Comparison of ENCODE assay signal across 9 cellular contexts in the genomic region with DNA sequence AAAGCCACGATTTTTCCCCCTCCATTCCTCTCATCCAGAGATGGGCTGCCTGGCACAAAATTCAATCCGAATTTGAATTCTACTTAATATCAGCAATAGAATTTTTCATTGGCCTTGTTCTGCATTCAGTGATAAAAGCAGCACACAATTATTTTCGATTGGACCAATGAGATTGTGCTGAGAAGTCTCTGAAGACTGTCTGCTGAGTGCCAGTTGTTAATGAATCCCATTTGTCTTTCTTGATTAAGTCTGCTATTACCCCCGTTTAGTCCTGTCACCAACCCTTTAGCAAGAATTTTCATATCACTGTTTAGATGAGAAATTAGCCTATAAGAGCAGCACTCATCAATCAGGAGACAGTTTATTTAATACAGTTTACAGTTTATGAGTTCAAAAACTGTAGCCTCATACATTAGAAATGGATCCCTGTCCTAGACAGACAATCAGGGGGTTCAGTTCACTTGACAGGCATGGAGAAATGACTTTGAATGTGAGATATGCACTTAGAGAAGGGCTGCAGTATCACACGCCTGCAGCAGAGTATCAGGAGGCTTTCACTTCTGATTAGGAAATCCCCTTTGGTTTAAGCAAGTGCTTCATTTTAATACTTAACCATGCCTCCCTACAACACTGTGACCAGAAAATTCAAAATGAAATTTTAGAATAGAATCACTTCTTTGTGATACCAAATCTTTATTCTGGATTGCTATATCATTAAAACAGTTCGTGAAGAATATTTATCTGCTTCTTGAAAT.
DNase-seq lines count a peak whose midpoint lies in the region; ATAC-seq lines count a peak whose summit lies in the region.
"Had no signal": no experiment of that assay in that cellular context is flagged by ENCODE, and none has a peak within 500 bp of the region (broad histone marks: within the 10 kb centered on the region; RNA-seq: fewer than 3 reads in every experiment).

No MANE protein-coding gene starts in this region.

- H3K4me1 Mint-ChIP-seq in stimulated activated effector memory CD8-positive, alpha-beta T cell treated with anti-CD3 and anti-CD28 coated beads, Interleukin-12 subunit alpha, Interleukin-12 subunit beta, amount 100 ng/mL, for 72 hours: no peaks in the 10 kb centered on the region
- no peaks in the 10 kb centered on the region for H3K4me1 Mint-ChIP-seq in activated CD8-positive, alpha-beta T cell treated with anti-CD3 and anti-CD28 coated beads, Interleukin-2, amount 10 ng/mL, durations not matched to agents 7 days and 5 days (ENCODE audit: low read depth)

- H3K36me3 ChIP-seq in muscle layer of duodenum (ENCODE audit: control insufficient read depth in 1 of 2, insufficient read depth in 2 of 2, low read length in 2 of 2): no peaks in the 10 kb centered on the region

- POLR2A ChIA-PET in activated CD8-positive, alpha-beta T cell treated with anti-CD3 and anti-CD28 coated beads, Interleukin-2, amount 10 ng/mL, durations not matched to agents 7 days and 5 days (lab: Charles Lee): no interaction called here

- H3K27me3 ChIP-seq in muscle layer of duodenum (ENCODE audit: low read depth, low read length): no peaks in the 10 kb centered on the region

- H3K27ac Mint-ChIP-seq in stimulated activated effector memory CD8-positive, alpha-beta T cell treated with anti-CD3 and anti-CD28 coated beads, Interleukin-12 subunit alpha, Interleukin-12 subunit beta, amount 100 ng/mL, for 72 hours: no peak overlapping the region
- H3K27ac Mint-ChIP-seq in activated CD8-positive, alpha-beta T cell treated with anti-CD3 and anti-CD28 coated beads, Interleukin-2, amount 10 ng/mL, durations not matched to agents 7 days and 5 days: no peak overlapping the region

- DNase-seq in NCI-H226 (peak; percentile 14), NCI-H748 (lab: John Stamatoyannopoulos, UW; ENCODE audit: unreplicated experiment) (no peak)
- no peak for DNase-seq in stimulated activated effector memory CD8-positive, alpha-beta T cell treated with anti-CD3 and anti-CD28 coated beads, Interleukin-12 subunit alpha, Interleukin-12 subunit beta, amount 100 ng/mL, for 72 hours (ENCODE audit: low spot score in 2 of 2)
- DNase-seq in activated CD8-positive, alpha-beta T cell treated with anti-CD3 and anti-CD28 coated beads, Interleukin-2, amount 10 ng/mL, durations not matched to agents 7 days and 5 days: no peak
- no peak for DNase-seq in NK-92 treated with Interleukin-12 subunit alpha and Interleukin-12 subunit beta, amount 100 ng/mL, for 24 hours (lab: John Stamatoyannopoulos, UW)
- DNase-seq: activated T-cell treated with anti-CD3 and anti-CD28 coated beads, Interleukin-2, amount 50 U/mL, for 4 hours had no signal

- peak overlapping the region; percentile 17 for H3K27ac ChIP-seq in muscle layer of duodenum (ENCODE audit: low read length)

- no peak overlapping the region for H3K4me3 ChIP-seq in muscle layer of duodenum (ENCODE audit: low read depth in 1 of 2, low read length in 2 of 2)

- no peak overlapping the region for H3K4me3 Mint-ChIP-seq in stimulated activated effector memory CD8-positive, alpha-beta T cell treated with anti-CD3 and anti-CD28 coated beads, Interleukin-12 subunit alpha, Interleukin-12 subunit beta, amount 100 ng/mL, for 72 hours
- no peak overlapping the region for H3K4me3 Mint-ChIP-seq in activated CD8-positive, alpha-beta T cell treated with anti-CD3 and anti-CD28 coated beads, Interleukin-2, amount 10 ng/mL, durations not matched to agents 7 days and 5 days
- H3K4me3 Mint-ChIP-seq: activated T-cell treated with anti-CD3 and anti-CD28 coated beads, Interleukin-2, amount 50 U/mL, for 4 hours had no signal

- no peaks in the 10 kb centered on the region for H3K9me3 Mint-ChIP-seq in stimulated activated effector memory CD8-positive, alpha-beta T cell treated with anti-CD3 and anti-CD28 coated beads, Interleukin-12 subunit alpha, Interleukin-12 subunit beta, amount 100 ng/mL, for 72 hours
- no peaks in the 10 kb centered on the region for H3K9me3 Mint-ChIP-seq in activated CD8-positive, alpha-beta T cell treated with anti-CD3 and anti-CD28 coated beads, Interleukin-2, amount 10 ng/mL, durations not matched to agents 7 days and 5 days (ENCODE audit: insufficient read depth)

- no peaks in the 10 kb centered on the region for H3K9me3 ChIP-seq in muscle layer of duodenum (ENCODE audit: control insufficient read depth in 1 of 2, low read length in 2 of 2)

- H3K36me3 Mint-ChIP-seq in stimulated activated effector memory CD8-positive, alpha-beta T cell treated with anti-CD3 and anti-CD28 coated beads, Interleukin-12 subunit alpha, Interleukin-12 subunit beta, amount 100 ng/mL, for 72 hours: no peaks in the 10 kb centered on the region
- H3K36me3 Mint-ChIP-seq in activated CD8-positive, alpha-beta T cell treated with anti-CD3 and anti-CD28 coated beads, Interleukin-2, amount 10 ng/mL, durations not matched to agents 7 days and 5 days (ENCODE audit: low read depth): no peaks in the 10 kb centered on the region

- ATAC-seq in GM18873 (IDR thresholded peaks at IDR 0.05; ENCODE audit: low FRiP score, unreplicated experiment) (peak; percentile 97), HG02642 (IDR thresholded peaks at IDR 0.05; ENCODE audit: poor library complexity, unreplicated experiment) (peak; percentile 100)
- no peak for ATAC-seq in stimulated activated effector memory CD8-positive, alpha-beta T cell treated with anti-CD3 and anti-CD28 coated beads, Interleukin-12 subunit alpha, Interleukin-12 subunit beta, amount 100 ng/mL, for 72 hours
- ATAC-seq in activated CD8-positive, alpha-beta T cell treated with anti-CD3 and anti-CD28 coated beads, Interleukin-2, amount 10 ng/mL, durations not matched to agents 7 days and 5 days: no peak
- ATAC-seq: activated T-cell treated with anti-CD3 and anti-CD28 coated beads, Interleukin-2, amount 50 U/mL, for 4 hours had no signal

- no peaks in the 10 kb centered on the region for H3K27me3 Mint-ChIP-seq in activated CD8-positive, alpha-beta T cell treated with anti-CD3 and anti-CD28 coated beads, Interleukin-2, amount 10 ng/mL, durations not matched to agents 7 days and 5 days (ENCODE audit: low read depth)

- peaks cover 0 to 14% of the 10 kb centered on the region in 2 donors for H3K4me1 ChIP-seq in muscle layer of duodenum (ENCODE audit: control insufficient read depth in 1 of 2, insufficient read depth in 2 of 2, low read length in 2 of 2)

- CTCF ChIA-PET in activated CD8-positive, alpha-beta T cell treated with anti-CD3 and anti-CD28 coated beads, Interleukin-2, amount 10 ng/mL, durations not matched to agents 7 days and 5 days (lab: Charles Lee): no interaction called here

Comparison
In these comparisons a context has a peak if more than half of its experiments do, and no peak if none do; other contexts are left out.
1. ATAC-seq: peak in GM18873 (single experiment) and HG02642 (single experiment); none in stimulated activated effector memory CD8-positive, alpha-beta T cell treated with anti-CD3 and anti-CD28 coated beads, Interleukin-12 subunit alpha, Interleukin-12 subunit beta, amount 100 ng/mL, for 72 hours (single experiment) and activated CD8-positive, alpha-beta T cell treated with anti-CD3 and anti-CD28 coated beads, Interleukin-2, amount 10 ng/mL, durations not matched to agents 7 days and 5 days (single experiment).